Comparison of ENCODE assay signal across 14 cellular contexts in the genomic region with DNA sequence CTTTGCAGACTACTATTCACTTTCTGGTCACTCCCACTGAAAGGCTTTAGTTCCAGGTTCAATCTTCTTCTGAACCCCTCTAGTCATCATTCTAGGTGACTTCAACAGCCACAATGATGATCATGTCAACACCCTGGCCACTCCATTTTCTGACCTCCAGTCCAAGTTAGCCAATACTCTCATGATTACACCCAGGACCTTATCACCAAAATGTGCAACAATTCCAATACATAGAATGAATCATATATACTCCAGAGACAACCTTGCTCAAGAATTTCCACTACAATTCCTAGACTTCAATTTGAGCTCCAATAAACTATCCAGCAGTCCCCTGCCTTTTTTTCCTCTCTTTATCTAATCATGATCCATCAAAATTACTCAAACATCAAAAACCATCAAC.
A peak's percentile ranks its signal among the peaks of the same experiment; 100 is the strongest.
DNase-seq lines count a peak whose midpoint lies in the region; ATAC-seq and TF ChIP-seq lines count a peak whose summit lies in the region.
"Had no signal": no experiment of that assay in that cellular context is flagged by ENCODE, and none has a peak within 500 bp of the region (broad histone marks: within the 10 kb centered on the region; RNA-seq: fewer than 3 reads in every experiment).

No MANE protein-coding gene starts in this region.

- H3K36me3 Mint-ChIP-seq in GM23338 (ENCODE audit: low read depth): peaks cover 15% of the 10 kb centered on the region; the same call in 2 of the 3 replicates
- peaks cover 16% of the 10 kb centered on the region for H3K36me3 Mint-ChIP-seq in activated T-helper 1 cell treated with anti-CD3 and anti-CD28 coated beads, Interleukin-12 subunit alpha, Interleukin-12 subunit beta, Interleukin-2, Interleukin-4 antibody, amounts not matched to agents 30 ng/mL and 10 ng/mL and 1 ng/mL, durations not matched to agents 14 hours and 24 hours and 36 hours (ENCODE audit: low read depth)
- H3K36me3 Mint-ChIP-seq in progenitor cell of endocrine pancreas (ENCODE audit: insufficient read depth): peaks cover 6% of the 10 kb centered on the region

- H3K4me2 ChIP-seq in GM23338: peak overlapping the region; percentile 55; the same call in 1 of the 2 replicates

- DNase-seq in GM23338 (ENCODE audit: low spot score): no peak
- DNase-seq in activated T-helper 1 cell treated with anti-CD3 and anti-CD28 coated beads, Interleukin-12 subunit alpha, Interleukin-12 subunit beta, Interleukin-2, Interleukin-4 antibody, amounts not matched to agents 30 ng/mL and 10 ng/mL and 1 ng/mL, durations not matched to agents 14 hours and 24 hours and 36 hours (ENCODE audit: low spot score): no peak
- peak; percentile 44 for DNase-seq in fibroblast of pulmonary artery (ENCODE audit: low read depth)
- DNase-seq in progenitor cell of endocrine pancreas (ENCODE audit: low spot score, unreplicated experiment): no peak
- no peak for DNase-seq in HPDE6-E6E7 (ENCODE audit: extremely low spot score)
- DNase-seq in stimulated activated CD4-positive, alpha-beta T cell treated with anti-CD3 and anti-CD28 coated beads, Interleukin-4, amount 100 ng/mL, for 1 hour: no peak
- DNase-seq: AML-193; NCI-H1930; NCI-H446; NCI-H69; NK-92 treated with Interleukin-12 subunit alpha and Interleukin-12 subunit beta, amount 100 ng/mL, for 24 hours; RPMI8226; SIG-M5 had no signal

- H3K27me3 ChIP-seq in GM23338 (ENCODE audit: insufficient read depth): no peaks in the 10 kb centered on the region

- no peak overlapping the region; the same call in 2 of the 3 replicates for H3K4me3 Mint-ChIP-seq in GM23338
- no peak overlapping the region for H3K4me3 Mint-ChIP-seq in activated T-helper 1 cell treated with anti-CD3 and anti-CD28 coated beads, Interleukin-12 subunit alpha, Interleukin-12 subunit beta, Interleukin-2, Interleukin-4 antibody, amounts not matched to agents 30 ng/mL and 10 ng/mL and 1 ng/mL, durations not matched to agents 14 hours and 24 hours and 36 hours
- H3K4me3 Mint-ChIP-seq in progenitor cell of endocrine pancreas (ENCODE audit: low read depth): no peak overlapping the region

- peaks cover 100% of the 10 kb centered on the region for H3K79me2 ChIP-seq in GM23338 (replicated peaks; ENCODE audit: insufficient read depth)

- H3K9me2 ChIP-seq in GM23338 (ENCODE audit: insufficient read depth): peaks cover 14% of the 10 kb centered on the region

- H3K27ac ChIP-seq in GM23338 (ENCODE audit: low read depth): peak overlapping the region; percentile 74

- H3K27me3 Mint-ChIP-seq in GM23338 (ENCODE audit: insufficient read depth, low read depth, poor library complexity) (no peaks in the 10 kb centered on the region), progenitor cell of endocrine pancreas (no peaks in the 10 kb centered on the region)
- H3K27me3 Mint-ChIP-seq in activated T-helper 1 cell treated with anti-CD3 and anti-CD28 coated beads, Interleukin-12 subunit alpha, Interleukin-12 subunit beta, Interleukin-2, Interleukin-4 antibody, amounts not matched to agents 30 ng/mL and 10 ng/mL and 1 ng/mL, durations not matched to agents 14 hours and 24 hours and 36 hours (ENCODE audit: insufficient read depth): no peaks in the 10 kb centered on the region

- H3K4me1 ChIP-seq in GM23338 (ENCODE audit: insufficient read depth): peaks cover 52% of the 10 kb centered on the region

- no peak overlapping the region for H3K4me3 ChIP-seq in GM23338
- H3K4me3 ChIP-seq in fibroblast of pulmonary artery (replicated peaks; ENCODE audit: low read depth, low read length): no peak overlapping the region

- intact Hi-C loops in activated T-helper 1 cell treated with anti-CD3 and anti-CD28 coated beads, Interleukin-12 subunit alpha, Interleukin-12 subunit beta, Interleukin-2, Interleukin-4 antibody, amounts not matched to agents 30 ng/mL and 10 ng/mL and 1 ng/mL, durations not matched to agents 14 hours and 24 hours and 36 hours (cut with micrococcal nuclease): loop anchor here (10.0 kb wide), 1 partner anchor 212 kb away; no protein-coding TSS in a partner anchor

- H2AFZ ChIP-seq in GM23338: no peak overlapping the region

- H4K20me1 ChIP-seq in GM23338 (replicated peaks; ENCODE audit: insufficient read depth): peaks cover 86% of the 10 kb centered on the region

- no peaks in the 10 kb centered on the region for H3K36me3 ChIP-seq in GM23338 (ENCODE audit: insufficient read depth)

- peak overlapping the region; percentile 32 for H3K27ac Mint-ChIP-seq in GM23338
- peak overlapping the region; percentile 18 for H3K27ac Mint-ChIP-seq in activated T-helper 1 cell treated with anti-CD3 and anti-CD28 coated beads, Interleukin-12 subunit alpha, Interleukin-12 subunit beta, Interleukin-2, Interleukin-4 antibody, amounts not matched to agents 30 ng/mL and 10 ng/mL and 1 ng/mL, durations not matched to agents 14 hours and 24 hours and 36 hours
- H3K27ac Mint-ChIP-seq in progenitor cell of endocrine pancreas: peak overlapping the region; percentile 12

- no peak for TF ChIP-seq CTCF in GM23338 (conservative IDR thresholded peaks at IDR 0.05; ENCODE audit: low read depth in 2 of 2)
- no peak for TF ChIP-seq CTCF in fibroblast of pulmonary artery (IDR thresholded peaks at IDR 0.05; ENCODE audit: low read length, missing control alignments)
- TF ChIP-seq CTCF in progenitor cell of endocrine pancreas (IDR thresholded peaks at IDR 0.05; ENCODE audit: unreplicated experiment): no peak

- no peak for ATAC-seq in GM23338
- ATAC-seq in HG03175 (IDR thresholded peaks at IDR 0.05; ENCODE audit: unreplicated experiment): no peak

- H3K4me1 Mint-ChIP-seq in GM23338 (peaks cover 34% of the 10 kb centered on the region), progenitor cell of endocrine pancreas (ENCODE audit: low read depth) (peaks cover 22% of the 10 kb centered on the region)
- H3K4me1 Mint-ChIP-seq in activated T-helper 1 cell treated with anti-CD3 and anti-CD28 coated beads, Interleukin-12 subunit alpha, Interleukin-12 subunit beta, Interleukin-2, Interleukin-4 antibody, amounts not matched to agents 30 ng/mL and 10 ng/mL and 1 ng/mL, durations not matched to agents 14 hours and 24 hours and 36 hours (ENCODE audit: low read depth): peaks cover 36% of the 10 kb centered on the region

- H3K9me3 Mint-ChIP-seq in GM23338: no peaks in the 10 kb centered on the region
- H3K9me3 Mint-ChIP-seq in activated T-helper 1 cell treated with anti-CD3 and anti-CD28 coated beads, Interleukin-12 subunit alpha, Interleukin-12 subunit beta, Interleukin-2, Interleukin-4 antibody, amounts not matched to agents 30 ng/mL and 10 ng/mL and 1 ng/mL, durations not matched to agents 14 hours and 24 hours and 36 hours: no peaks in the 10 kb centered on the region
- no peaks in the 10 kb centered on the region for H3K9me3 Mint-ChIP-seq in progenitor cell of endocrine pancreas (ENCODE audit: low read depth)

- peaks cover 3% of the 10 kb centered on the region for H3F3A ChIP-seq in GM23338 (replicated peaks; ENCODE audit: low read depth)

TF ChIP-seq in GM23338, 12 proteins besides CTCF, POLR2A, EP300 and RAD21 (continues in another document):
- TF ChIP-seq EZH2phosphoT487 (IDR thresholded peaks at IDR 0.05; ENCODE audit: unreplicated experiment): no peak
- TF ChIP-seq, protein P1, sequence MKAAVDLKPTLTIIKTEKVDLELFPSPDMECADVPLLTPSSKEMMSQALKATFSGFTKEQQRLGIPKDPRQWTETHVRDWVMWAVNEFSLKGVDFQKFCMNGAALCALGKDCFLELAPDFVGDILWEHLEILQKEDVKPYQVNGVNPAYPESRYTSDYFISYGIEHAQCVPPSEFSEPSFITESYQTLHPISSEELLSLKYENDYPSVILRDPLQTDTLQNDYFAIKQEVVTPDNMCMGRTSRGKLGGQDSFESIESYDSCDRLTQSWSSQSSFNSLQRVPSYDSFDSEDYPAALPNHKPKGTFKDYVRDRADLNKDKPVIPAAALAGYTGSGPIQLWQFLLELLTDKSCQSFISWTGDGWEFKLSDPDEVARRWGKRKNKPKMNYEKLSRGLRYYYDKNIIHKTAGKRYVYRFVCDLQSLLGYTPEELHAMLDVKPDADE (IDR thresholded peaks at IDR 0.05): no peak
- TF ChIP-seq CREB1 (CRISPR knock-in tag; IDR thresholded peaks at IDR 0.05; ENCODE audit: low read depth): no peak
